ENCODE assay signal across 19 cellular contexts in genomic region chr16:68219708-68220378, GRCh38. TPM values are rescaled to one million over a fixed set of nuclear protein-coding genes. Genes with fewer than 3 reads are reported as not detected.
DNase-seq lines count a peak whose midpoint lies in the region; ATAC-seq and TF ChIP-seq lines count a peak whose summit lies in the region.
"Had no signal": no experiment of that assay in that cellular context is flagged by ENCODE, and none has a peak within 500 bp of the region (broad histone marks: within the 10 kb centered on the region; RNA-seq: fewer than 3 reads in every experiment).

No MANE protein-coding gene starts in this region.

- no peak overlapping the region for H3K18ac ChIP-seq in H9 (ENCODE audit: insufficient read length, low read depth, low read length)

- no peaks in the 10 kb centered on the region for H3K9me3 ChIP-seq in CD4-positive, alpha-beta T cell (ENCODE audit: control insufficient read depth, low read length)
- no peaks in the 10 kb centered on the region for H3K9me3 ChIP-seq in H9 (ENCODE audit: control insufficient read depth, low read depth, low read length)
- H3K9me3 ChIP-seq in osteoblast (ENCODE audit: low read depth, low read length), result no peaks in the 10 kb centered on the region
- H3K9me3 ChIP-seq in transverse colon, result no peaks in the 10 kb centered on the region
- H3K9me3 ChIP-seq: body of pancreas, right atrium auricular region had no signal

- no peak overlapping the region for H4K5ac ChIP-seq in H9 (ENCODE audit: insufficient read length, low read depth, low read length)

- H2BK20ac ChIP-seq in H9 (ENCODE audit: low read depth, low read length, poor library complexity, severe bottlenecking), result no peak overlapping the region

- no peak overlapping the region for H2BK120ac ChIP-seq in H9 (ENCODE audit: low read depth, low read length, poor library complexity, severe bottlenecking)

- in situ Hi-C loops in transverse colon (cut with MboI; ENCODE audit: low pct_ligation_motif_present in 1 of 4, low pct_unique_long_range_greater_than_20kb in 1 of 4, low sequenced_read_pairs in 3 of 4), result loop anchor here in 1 of 4 donors (10.0 kb wide), 1 partner anchor 145 kb away; no protein-coding TSS in a partner anchor

- no peak overlapping the region for H3K9ac ChIP-seq in H9 (ENCODE audit: extremely low read depth, insufficient read length, low read length)

- no peak for TF ChIP-seq POLR2A in transverse colon (IDR thresholded peaks at IDR 0.05)

- no peaks in the 10 kb centered on the region for H3K79me1 ChIP-seq in H9 (ENCODE audit: insufficient read depth, low read depth, low read length, poor library complexity, severe bottlenecking)

- H3T11ph ChIP-seq in H9 (ENCODE audit: low read length), result no peak overlapping the region

- no peaks in the 10 kb centered on the region for H3K79me2 ChIP-seq in H9 (ENCODE audit: insufficient read depth, low read length)
- H3K79me2 ChIP-seq in osteoblast (ENCODE audit: insufficient read depth, low read length), result no peaks in the 10 kb centered on the region

- POLR2A ChIA-PET in CD4-positive, alpha-beta T cell (lab: Charles Lee), result interaction anchor here (0.7 kb wide), 1 partner anchor 284 kb away, joined by 4 read pairs; no protein-coding TSS in a partner anchor

- H3K4me3 Mint-ChIP-seq in CD4-positive, alpha-beta T cell, result no peak overlapping the region
- no peak overlapping the region for H3K4me3 Mint-ChIP-seq in H9
- H3K4me3 Mint-ChIP-seq: activated B cell treated with CpG ODN at 0.5 μM for 24 hours, CD14-positive monocyte had no signal

- intact Hi-C loops in CD4-positive, alpha-beta T cell (cut with DNase I, micrococcal nuclease), result no loop called here
- intact Hi-C loops in transverse colon (cut with DNase I; ENCODE audit: low total_unique reads), result no loop called here

- no peaks in the 10 kb centered on the region for H3K27me3 Mint-ChIP-seq in CD4-positive, alpha-beta T cell
- no peaks in the 10 kb centered on the region for H3K27me3 Mint-ChIP-seq in H9 (ENCODE audit: low read depth)
- H3K27me3 Mint-ChIP-seq: activated B cell treated with CpG ODN at 0.5 μM for 24 hours had no signal

- H2BK15ac ChIP-seq in H9 (ENCODE audit: low read depth, low read length), result no peak overlapping the region

- H2BK12ac ChIP-seq in H9 (ENCODE audit: insufficient read length, low read depth, low read length), result no peak overlapping the region

- no peaks in the 10 kb centered on the region for H3K23me2 ChIP-seq in H9 (ENCODE audit: insufficient read length, low read depth, low read length, poor library complexity, severe bottlenecking)

- H2AFZ ChIP-seq in H9 (ENCODE audit: low read length) (no peak overlapping the region), osteoblast (ENCODE audit: low read length) (no peak overlapping the region)

- CTCF ChIA-PET in CD4-positive, alpha-beta T cell (lab: Charles Lee), result interaction anchor here (0.8 kb wide), 2 partner anchors 64 to 403 kb away, joined by 3 read pairs; no protein-coding TSS in a partner anchor

- no CpG with 5 or more reads among the region's 7 CpGs for WGBS in H9 (ENCODE audit: extremely low coverage, insufficient read length, low lambda C conversion rate)
- 89 to 100% methylated on average over 1 to 7 of the region's 7 CpGs for WGBS in transverse colon (ENCODE audit: low coverage in 1 of 2), 2 donors

- H3K4ac ChIP-seq in H9 (ENCODE audit: low read depth, low read length), result no peak overlapping the region

- H3K14ac ChIP-seq in H9 (ENCODE audit: insufficient read depth, low read length), result no peak overlapping the region

- H3K27ac ChIP-seq in CD4-positive, alpha-beta T cell (ENCODE audit: low read depth, low read length), result peak overlapping the region; percentile 35
- H3K27ac ChIP-seq in H9 (ENCODE audit: insufficient read length, low read depth, low read length) (no peak overlapping the region), osteoblast (ENCODE audit: low read depth, low read length) (no peak overlapping the region), transverse colon (no peak overlapping the region)
- H3K27ac ChIP-seq: body of pancreas, right atrium auricular region had no signal

- no peak for TF ChIP-seq CTCF in CD4-positive, alpha-beta T cell (IDR thresholded peaks at IDR 0.05)
- TF ChIP-seq CTCF in H9 (conservative IDR thresholded peaks at IDR 0.05), result no peak
- TF ChIP-seq CTCF in osteoblast (IDR thresholded peaks at IDR 0.05; ENCODE audit: extremely low read depth, low read depth, low read length), result no peak
- no peak for TF ChIP-seq CTCF in transverse colon (IDR thresholded peaks at IDR 0.05)

- H3K4me1 ChIP-seq in H9 (ENCODE audit: insufficient read depth, low read length) (peaks cover 2% of the 10 kb centered on the region; the same call in 1 of the 2 replicates), osteoblast (ENCODE audit: insufficient read depth, low read length) (no peaks in the 10 kb centered on the region), transverse colon (no peaks in the 10 kb centered on the region)
- H3K4me1 ChIP-seq: right atrium auricular region had no signal

- no peaks in the 10 kb centered on the region for H3K9me3 Mint-ChIP-seq in CD4-positive, alpha-beta T cell
- H3K9me3 Mint-ChIP-seq in H9, result no peaks in the 10 kb centered on the region
- H3K9me3 Mint-ChIP-seq: activated B cell treated with CpG ODN at 0.5 μM for 24 hours, CD14-positive monocyte had no signal

- no peaks in the 10 kb centered on the region for H3K27me3 ChIP-seq in CD4-positive, alpha-beta T cell (ENCODE audit: control insufficient read depth, insufficient read depth, low read length)
- H3K27me3 ChIP-seq in H9 (ENCODE audit: insufficient read depth, low read length), result no peaks in the 10 kb centered on the region
- no peaks in the 10 kb centered on the region for H3K27me3 ChIP-seq in osteoblast (ENCODE audit: insufficient read depth, low read length)
- no peaks in the 10 kb centered on the region for H3K27me3 ChIP-seq in transverse colon
- H3K27me3 ChIP-seq: body of pancreas, right atrium auricular region had no signal

- H4K8ac ChIP-seq in H9 (replicated peaks; ENCODE audit: insufficient read length, low read depth, low read length), result no peak overlapping the region

- H3K4me2 ChIP-seq in H9 (ENCODE audit: insufficient read depth, insufficient read length, low read length), result no peak overlapping the region
- no peak overlapping the region for H3K4me2 ChIP-seq in osteoblast (ENCODE audit: insufficient read depth, low read length)

- H3K27ac Mint-ChIP-seq in CD4-positive, alpha-beta T cell, result peak overlapping the region; percentile 79
- peak overlapping the region; percentile 17 to 73 (median 36); a peak in 4 of 7 replicates for H3K27ac Mint-ChIP-seq in H9
- H3K27ac Mint-ChIP-seq: activated B cell treated with CpG ODN at 0.5 μM for 24 hours had no signal

- no peak overlapping the region for H2BK5ac ChIP-seq in H9 (ENCODE audit: insufficient read length, low read length)

- no peak overlapping the region for H3K56ac ChIP-seq in H9 (ENCODE audit: insufficient read length, low read depth, low read length)

- peaks cover 24% of the 10 kb centered on the region for H3K4me1 Mint-ChIP-seq in CD4-positive, alpha-beta T cell (ENCODE audit: low read depth)
- peaks cover 6 to 9% of the 10 kb centered on the region in 2 experiments for H3K4me1 Mint-ChIP-seq in H9

- H4K20me1 ChIP-seq in H9 (ENCODE audit: control insufficient read depth, insufficient read depth, insufficient read length) (no peaks in the 10 kb centered on the region), osteoblast (ENCODE audit: insufficient read depth, low read length) (no peaks in the 10 kb centered on the region)

- H4K91ac ChIP-seq in H9 (ENCODE audit: insufficient read length, low read depth, low read length), result no peak overlapping the region

- peaks cover 54% of the 10 kb centered on the region for H3K36me3 Mint-ChIP-seq in CD4-positive, alpha-beta T cell (ENCODE audit: low read depth)
- H3K36me3 Mint-ChIP-seq in H9 (ENCODE audit: insufficient read depth in 1 of 3, low read depth in 3 of 3), result peaks cover 0 to 3% (median 0%) of the 10 kb centered on the region in 3 experiments; a peak in 2 of 7 replicates

- H3K36me3 ChIP-seq in osteoblast (ENCODE audit: insufficient read depth, low read length), result no peaks in the 10 kb centered on the region
- no peaks in the 10 kb centered on the region for H3K36me3 ChIP-seq in transverse colon

- no peak overlapping the region for H3K23ac ChIP-seq in H9 (ENCODE audit: insufficient read length, low read depth, low read length)

- H2AK5ac ChIP-seq in H9 (ENCODE audit: insufficient read length, low read length), result no peak overlapping the region

- no peak overlapping the region for H3K4me3 ChIP-seq in osteoblast (ENCODE audit: insufficient read depth, low read length)
- no peak overlapping the region for H3K4me3 ChIP-seq in transverse colon
- H3K4me3 ChIP-seq: body of pancreas, right atrium auricular region had no signal

- TF ChIP-seq EP300 in transverse colon (IDR thresholded peaks at IDR 0.05; ENCODE audit: low read depth), result no peak

- DNase-seq in CD4-positive, alpha-beta T cell, result no peak
- DNase-seq in H9 (no peak), cerebellar cortex (ENCODE audit: low spot score) (peak; percentile 46), osteoblast (ENCODE audit: insufficient read length, low spot score, missing footprints) (peak; percentile 43), NCI-H1105 (lab: John Stamatoyannopoulos, UW) (no peak), transverse colon (no peak)
- no peak for DNase-seq in stimulated activated CD4-positive, alpha-beta T cell treated with anti-CD3 and anti-CD28 coated beads, Interleukin-4, amount 100 ng/mL, for 24 hours
- DNase-seq: activated B cell treated with CpG ODN at 0.5 μM for 24 hours; body of pancreas; DMS 273 treated with DMSO at 0.1 percent for 48 hours; effector CD8-positive, alpha-beta T cell; foreskin melanocyte; NCI-H187; NCI-H69; T1000 had no signal

- no peak for ATAC-seq in CD4-positive, alpha-beta T cell (ENCODE audit: poor library complexity)
- no peak for ATAC-seq in HG03045 (IDR thresholded peaks at IDR 0.05; ENCODE audit: unreplicated experiment)
- ATAC-seq: body of pancreas, esophagus mucosa had no signal

RNA-seq across cellular contexts. Expression of gene ESRP2, which starts 16.1 kb away (rescaled TPM):
- total RNA-seq in CD4-positive, alpha-beta T cell, result not detected
- total RNA-seq in H9 (2021), result 59.3 and 59.5 TPM in 2 replicates
- under 0.01 TPM in 1 of 2 replicates, not detected in the other for total RNA-seq in osteoblast
- 10 to 100 TPM; 61.3 to 87.5 (median 77.2) TPM for total RNA-seq in transverse colon

RNA-seq across cellular contexts. Expression of gene PLA2G15, which starts 25.3 kb away (rescaled TPM):
- total RNA-seq in CD4-positive, alpha-beta T cell, result 1 to 10 TPM; 4.3 to 4.7 TPM
- 11.0 TPM in 2 replicates for total RNA-seq in H9 (2021)
- 30.8 and 30.9 TPM in 2 replicates for total RNA-seq in osteoblast
- total RNA-seq in transverse colon, result 10 to 100 TPM in 3 of 4 donors, 1 to 10 TPM in 1; 9.6 to 18.2 (median 15.0) TPM

RNA-seq across cellular contexts. Expression of gene SLC7A6, which starts 44.5 kb away (rescaled TPM):
- 100 to 1,000 TPM; 187 to 197 TPM for total RNA-seq in CD4-positive, alpha-beta T cell
- total RNA-seq in H9 (2021) (20.1 and 21.1 TPM in 2 replicates), osteoblast (35.1 and 36.9 TPM in 2 replicates), transverse colon (100 to 1,000 TPM in 1 of 4 donors, 10 to 100 TPM in 3; 20.6 to 145 (median 31.4) TPM)

Comparison
In these comparisons a context has a peak if more than half of its experiments do, and no peak if none do; other contexts are left out.
1. DNase-seq: peak in cerebellar cortex (single experiment) and osteoblast (single experiment); none in CD4-positive, alpha-beta T cell (0 of 10), H9 (single experiment), NCI-H1105 (single experiment), transverse colon (single experiment) and stimulated activated CD4-positive, alpha-beta T cell treated with anti-CD3 and anti-CD28 coated beads, Interleukin-4, amount 100 ng/mL, for 24 hours (single experiment).
2. RNA of gene ESRP2, which starts 16.1 kb away (total RNA-seq): 61.3 to 87.5 TPM in transverse colon and 59.3 to 59.5 TPM in H9; not detected in CD4-positive, alpha-beta T cell and under 0.01 TPM in osteoblast; every median in the first group is over 10 times any median in the second.